Comparison of ENCODE assay signal across 22 cellular contexts in the genomic region with DNA sequence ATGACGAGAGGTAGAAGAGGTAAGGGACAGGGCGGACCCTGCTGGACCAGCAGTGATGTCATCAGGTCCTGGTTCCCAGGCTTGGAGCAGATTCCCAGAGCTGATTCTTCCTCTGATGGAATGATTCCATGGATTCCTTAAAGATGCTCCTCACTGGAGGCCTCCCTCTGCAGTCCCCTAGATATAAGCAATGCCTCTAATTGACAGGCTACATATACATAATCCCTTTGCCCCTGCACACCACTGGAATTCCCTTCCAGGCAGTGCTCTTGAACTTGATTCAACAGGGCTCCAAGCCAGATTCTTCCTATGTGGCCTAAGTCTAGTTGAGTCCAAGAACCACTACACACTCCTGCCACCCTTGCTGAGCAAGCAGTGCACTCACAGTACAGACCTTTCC.
"Had no signal": no experiment of that assay in that cellular context is flagged by ENCODE, and none has a peak within 500 bp of the region (broad histone marks: within the 10 kb centered on the region; RNA-seq: fewer than 3 reads in every experiment).

No MANE protein-coding gene starts in this region.

- H3K36me3 ChIP-seq: left ventricle myocardium inferior, lower lobe of right lung, pancreas, right atrium auricular region, stomach, thoracic aorta, transverse colon had no signal

- H3K36me3 Mint-ChIP-seq: immature natural killer cell had no signal

- ATAC-seq: esophagus mucosa, foreskin keratinocyte, left cardiac atrium, lower lobe of right lung, pancreas had no signal

- H3K27ac ChIP-seq: foreskin keratinocyte, left ventricle myocardium inferior, lower lobe of right lung, pancreas, right atrium auricular region, stomach, thoracic aorta, transverse colon had no signal

- H3K9me3 ChIP-seq: left ventricle myocardium inferior, lower lobe of right lung, pancreas, right atrium auricular region, thoracic aorta, transverse colon had no signal

- H3K27ac Mint-ChIP-seq: immature natural killer cell, memory B cell, nephron had no signal

- DNase-seq: effector memory CD4-positive, alpha-beta T cell; foreskin keratinocyte; immature natural killer cell; kidney; left cardiac atrium; left ventricle myocardium inferior; lower lobe of right lung; naive B cell; occipital lobe; pancreas; small intestine; stimulated activated CD4-positive, alpha-beta T cell treated with anti-CD3 and anti-CD28 coated beads, Interleukin-12 subunit alpha, Interleukin-12 subunit beta, amount 100 ng/mL, for 4 hours; stimulated activated naive CD4-positive, alpha-beta T cell; stomach; substantia nigra; transverse colon had no signal

- H3K4me1 Mint-ChIP-seq: immature natural killer cell, memory B cell, naive B cell, nephron had no signal

- H3K4me1 ChIP-seq: foreskin keratinocyte, left ventricle myocardium inferior, lower lobe of right lung, pancreas, right atrium auricular region, stomach, transverse colon had no signal

- H3K27me3 ChIP-seq: pancreas, right atrium auricular region, transverse colon had no signal

- FAIRE-seq: endometrium, kidney, pancreas, small intestine had no signal

- H3K4me3 Mint-ChIP-seq: immature natural killer cell, memory B cell, naive B cell, nephron had no signal

- H3K4me3 ChIP-seq: left ventricle myocardium inferior, lower lobe of right lung, pancreas, right atrium auricular region, stomach, thoracic aorta, transverse colon had no signal
